9 cellular contexts compared by ENCODE assay signal in genomic region chr3:159839561-159840379, GRCh38. TPM values are rescaled to one million over a fixed set of nuclear protein-coding genes. Genes with fewer than 3 reads are reported as not detected.
A peak's percentile ranks its signal among the peaks of the same experiment; 100 is the strongest.
DNase-seq lines count a peak whose midpoint lies in the region; ATAC-seq and TF ChIP-seq lines count a peak whose summit lies in the region.
"Had no signal": no experiment of that assay in that cellular context is flagged by ENCODE, and none has a peak within 500 bp of the region (broad histone marks: within the 10 kb centered on the region; RNA-seq: fewer than 3 reads in every experiment).

Gene SCHIP1 (plus strand): TSS chr3:159839861.

- H3K36me3 ChIP-seq in spleen, result no peaks in the 10 kb centered on the region

- in situ Hi-C loops in astrocyte of the spinal cord (cut with HindIII; ENCODE audit: low sequenced_read_pairs), result no loop called here

- DNase-seq in astrocyte of the spinal cord (ENCODE audit: low read depth, low spot score), result peak; percentile 63
- DNase-seq in inferior parietal cortex (ENCODE audit: extremely low spot score), result peak; percentile 79
- no peak for DNase-seq in spleen
- DNase-seq in AG08396 (ENCODE audit: low spot score), result no peak
- no peak for DNase-seq in GM10266 (ENCODE audit: extremely low spot score)
- DNase-seq: activated naive CD8-positive, alpha-beta T cell treated with anti-CD3 and anti-CD28 coated beads, Interleukin-2, amount 10 ng/mL, durations not matched to agents 7 days and 5 days had no signal

- TF ChIP-seq CTCF in astrocyte of the spinal cord (IDR thresholded peaks at IDR 0.05; ENCODE audit: low read depth, low read length) (no peak), spleen (IDR thresholded peaks at IDR 0.05 in 8 of 11, conservative IDR thresholded peaks at IDR 0.05 in 3 of 11) (no peak), GM10266 (IDR thresholded peaks at IDR 0.05; ENCODE audit: control insufficient read depth, insufficient read depth, low read depth, missing control alignments) (no peak)

- intact Hi-C loops in spleen (cut with DNase I; ENCODE audit: low total_unique reads), result no loop called here

- ATAC-seq in HG03066 (IDR thresholded peaks at IDR 0.05; ENCODE audit: low read depth, unreplicated experiment) (peak; percentile 64), HG02840 (IDR thresholded peaks at IDR 0.05; ENCODE audit: low FRiP score, unreplicated experiment) (no peak)

- peaks cover 0 to 11% (median 3%) of the 10 kb centered on the region in 7 donors for H3K27me3 ChIP-seq in spleen (replicated peaks in 1 of 7)

- peaks cover 0 to 51% (median 17%) of the 10 kb centered on the region in 6 donors for H3K4me1 ChIP-seq in spleen

- WGBS in spleen, 5 donors, result 30 to 70% (median 43%) methylated on average over 25 to 30 of the region's 30 CpGs

- H3K27ac ChIP-seq in spleen, result peak within 1 kb of the TSS; percentile 28 to 72 (median 60)

- H3K4me3 ChIP-seq in GM08714 (ENCODE audit: low read length) (peak within 1 kb of the TSS; percentile 51; the same call in 1 of the 2 replicates), astrocyte of the spinal cord (ENCODE audit: low read depth, low read length) (peak within 1 kb of the TSS; percentile 48), spleen (peak within 1 kb of the TSS in 7 of 8 donors; percentile 23 to 65 (median 33))

- no peaks in the 10 kb centered on the region for H3K9me3 ChIP-seq in spleen

- TF ChIP-seq POLR2A in spleen (IDR thresholded peaks at IDR 0.05), result no peak

RNA-seq across cellular contexts. Expression of gene SCHIP1, which starts in this region (rescaled TPM):
- total RNA-seq in spleen, result 10 to 100 TPM in 1 of 7 donors, 1 to 10 TPM in 6; 1.7 to 10.8 (median 4.4) TPM
- 1 to 10 TPM; 1.5 to 4.3 (median 1.7) TPM for polyA plus RNA-seq in spleen
- total RNA-seq: activated naive CD8-positive, alpha-beta T cell treated with anti-CD3 and anti-CD28 coated beads, Interleukin-2, amount 10 ng/mL, durations not matched to agents 7 days and 5 days had no signal

Comparison
In these comparisons a context has a peak if more than half of its experiments do, and no peak if none do; other contexts are left out.
1. DNase-seq: peak in astrocyte of the spinal cord (single experiment) and inferior parietal cortex (single experiment); none in spleen (single experiment), AG08396 (single experiment) and GM10266 (single experiment).
2. Peak in every context shown above with its lines, with median percentiles within 50 percentile points of each other: H3K4me3 ChIP-seq.